In genomic region chr10:33040436-33040835, GRCh38 we compare ENCODE assay signal across 1 cellular context.
TF ChIP-seq lines count a peak whose summit lies in the region.

No MANE protein-coding gene starts in this region.

TF ChIP-seq in SK-N-SH, 30 proteins besides CTCF, POLR2A, EP300 and RAD21 (continued from another document):
- TF ChIP-seq NFIC (IDR thresholded peaks at IDR 0.05; ENCODE audit: borderline replicate concordance) (no peak), RFX5 (IDR thresholded peaks at IDR 0.05; ENCODE audit: low read length) (no peak), CHD2 (IDR thresholded peaks at IDR 0.05; ENCODE audit: low read length, partially characterized antibody) (no peak), GATA2 (CRISPR knock-in tag; IDR thresholded peaks at IDR 0.05) (no peak), TCF12 (IDR thresholded peaks at IDR 0.05) (no peak), FOXJ3 (CRISPR knock-in tag; IDR thresholded peaks at IDR 0.05) (no peak), GABPA (IDR thresholded peaks at IDR 0.05; ENCODE audit: low read depth) (no peak), EZH2phosphoT487 (IDR thresholded peaks at IDR 0.05; ENCODE audit: borderline replicate concordance, low read depth) (no peak), TAF1 (IDR thresholded peaks at IDR 0.05; ENCODE audit: borderline replicate concordance, low read depth, low read length) (no peak), REST (IDR thresholded peaks at IDR 0.05; ENCODE audit: low read depth, low read length) (no peak), MXI1 (IDR thresholded peaks at IDR 0.05; ENCODE audit: low read depth, low read length) (no peak), RCOR1 (IDR thresholded peaks at IDR 0.05; ENCODE audit: low read length) (no peak)
- TF ChIP-seq, protein P1, sequence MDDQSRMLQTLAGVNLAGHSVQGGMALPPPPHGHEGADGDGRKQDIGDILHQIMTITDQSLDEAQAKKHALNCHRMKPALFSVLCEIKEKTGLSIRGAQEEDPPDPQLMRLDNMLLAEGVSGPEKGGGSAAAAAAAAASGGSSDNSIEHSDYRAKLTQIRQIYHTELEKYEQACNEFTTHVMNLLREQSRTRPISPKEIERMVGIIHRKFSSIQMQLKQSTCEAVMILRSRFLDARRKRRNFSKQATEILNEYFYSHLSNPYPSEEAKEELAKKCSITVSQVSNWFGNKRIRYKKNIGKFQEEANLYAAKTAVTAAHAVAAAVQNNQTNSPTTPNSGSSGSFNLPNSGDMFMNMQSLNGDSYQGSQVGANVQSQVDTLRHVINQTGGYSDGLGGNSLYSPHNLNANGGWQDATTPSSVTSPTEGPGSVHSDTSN (IDR thresholded peaks at IDR 0.05) = no peak
